Comparison of ENCODE assay signal across 28 cellular contexts in genomic region chr17:37339321-37339720, GRCh38. TPM values are rescaled to one million over a fixed set of nuclear protein-coding genes. Genes with fewer than 3 reads are reported as not detected.
DNase-seq lines count a peak whose midpoint lies in the region; ATAC-seq and TF ChIP-seq lines count a peak whose summit lies in the region.
"Had no signal": no experiment of that assay in that cellular context is flagged by ENCODE, and none has a peak within 500 bp of the region (broad histone marks: within the 10 kb centered on the region; RNA-seq: fewer than 3 reads in every experiment).

No MANE protein-coding gene starts in this region.

- no peaks in the 10 kb centered on the region for H3K36me3 ChIP-seq in adrenal gland (replicated peaks in 1 of 2)
- H3K36me3 ChIP-seq: sigmoid colon had no signal

- DNase-seq in HL-60 (ENCODE audit: low read depth in 1 of 2, low spot score in 1 of 2) (no peak), adrenal gland (peak in 2 of 7 donors; percentile 13 to 26), fibroblast of pulmonary artery (ENCODE audit: low read depth) (peak; percentile 10), pons (ENCODE audit: low spot score) (peak; percentile 11), NCI-H2107 (lab: John Stamatoyannopoulos, UW) (no peak)
- DNase-seq in stimulated activated CD4-positive, alpha-beta T cell treated with anti-CD3 and anti-CD28 coated beads, Interleukin-4, amount 100 ng/mL, for 24 hours, result no peak
- DNase-seq: activated CD4-positive, alpha-beta T cell treated with anti-CD3 and anti-CD28 coated beads for 4 hours; activated naive CD4-positive, alpha-beta T cell; activated T-cell treated with anti-CD3 and anti-CD28 coated beads, Interleukin-2, amount 50 U/mL, for 48 hours; AML-193; aorta; CD4-positive, alpha-beta memory T cell; effector CD4-positive, alpha-beta T cell; foreskin melanocyte; left ventricle myocardium inferior; NCI-H1092 treated with DMSO at 0.1 percent for 48 hours; NCI-H1930; NCI-H345; NCI-H748 treated with DMSO at 0.1 percent for 48 hours; sigmoid colon; T-helper 17 cell had no signal

- TF ChIP-seq POLR2A in adrenal gland (IDR thresholded peaks at IDR 0.05), result no peak

- H3K27ac ChIP-seq in HL-60 (replicated peaks), result peak overlapping the region; percentile 26; the same call in 1 of the 2 replicates
- H3K27ac ChIP-seq in adrenal gland, result peak overlapping the region in 4 of 5 donors; percentile 44 to 85 (median 56)
- H3K27ac ChIP-seq: left ventricle myocardium inferior, sigmoid colon, SK-N-MC had no signal

- H3K4me1 ChIP-seq in adrenal gland (replicated peaks in 1 of 2), result peaks cover 14 to 15% of the 10 kb centered on the region in 2 donors
- H3K4me1 ChIP-seq: left ventricle myocardium inferior, sigmoid colon had no signal

- TF ChIP-seq CTCF in HL-60 (IDR thresholded peaks at IDR 0.05; ENCODE audit: insufficient read depth, low read length), result no peak
- no peak for TF ChIP-seq CTCF in adrenal gland (IDR thresholded peaks at IDR 0.05)
- no peak for TF ChIP-seq CTCF in fibroblast of pulmonary artery (IDR thresholded peaks at IDR 0.05; ENCODE audit: low read length, missing control alignments)

- WGBS in adrenal gland, 4 donors, result 31 to 47% (median 43%) methylated on average over 3 of the region's 3 CpGs

- H3K4me3 ChIP-seq in HL-60 (replicated peaks; ENCODE audit: insufficient read depth, low read length), result no peak overlapping the region
- no peak overlapping the region for H3K4me3 ChIP-seq in adrenal gland
- no peak overlapping the region for H3K4me3 ChIP-seq in fibroblast of pulmonary artery (replicated peaks; ENCODE audit: low read depth, low read length)
- H3K4me3 ChIP-seq: GM23338, left ventricle myocardium inferior, sigmoid colon, SK-N-MC had no signal

- H3K27me3 ChIP-seq in HL-60 (ENCODE audit: insufficient read depth, poor library complexity, severe bottlenecking) (no peaks in the 10 kb centered on the region), adrenal gland (no peaks in the 10 kb centered on the region)
- H3K27me3 ChIP-seq: sigmoid colon had no signal

- ATAC-seq in HG03354 (IDR thresholded peaks at IDR 0.05; ENCODE audit: poor library complexity, severe bottlenecking, unreplicated experiment), result no peak
- ATAC-seq: GM23338, T-helper 17 cell had no signal

- intact Hi-C loops in adrenal gland (cut with DNase I), result no loop called here

- H3K9me3 ChIP-seq in adrenal gland (replicated peaks in 1 of 3), result no peaks in the 10 kb centered on the region
- H3K9me3 ChIP-seq: left ventricle myocardium inferior, sigmoid colon had no signal

RNA-seq across cellular contexts. Expression of gene C17orf78, which starts 36.5 kb away (rescaled TPM):
- total RNA-seq in adrenal gland, result not detected
- polyA plus RNA-seq in adrenal gland, result not detected
- total RNA-seq: aorta; CD4-positive, alpha-beta memory T cell; GM23338; left ventricle myocardium inferior; LHCN-M2; sigmoid colon; T-helper 17 cell had no signal
- polyA plus RNA-seq: CD4-positive, alpha-beta memory T cell; esophagus; neural cell; sigmoid colon; thymus had no signal

Comparison
In these comparisons a context has a peak if more than half of its experiments do, and no peak if none do; other contexts are left out.
1. DNase-seq: peak in fibroblast of pulmonary artery (single experiment) and pons (single experiment); none in HL-60 (0 of 2), NCI-H2107 (single experiment) and stimulated activated CD4-positive, alpha-beta T cell treated with anti-CD3 and anti-CD28 coated beads, Interleukin-4, amount 100 ng/mL, for 24 hours (single experiment).